In genomic region chr15:91021516-91022074, GRCh38 we compare ENCODE assay signal across 8 cellular contexts. TPM values are rescaled to one million over a fixed set of nuclear protein-coding genes. Genes with fewer than 3 reads are reported as not detected.
DNase-seq lines count a peak whose midpoint lies in the region; ATAC-seq and TF ChIP-seq lines count a peak whose summit lies in the region.

No MANE protein-coding gene starts in this region.

- H3K9me3 Mint-ChIP-seq in CD4-positive, alpha-beta memory T cell, result no peaks in the 10 kb centered on the region
- no peaks in the 10 kb centered on the region for H3K9me3 Mint-ChIP-seq in HFFc6
- H3K9me3 Mint-ChIP-seq in T-cell, result no peaks in the 10 kb centered on the region

- no peaks in the 10 kb centered on the region for H3K9me3 ChIP-seq in CD4-positive, alpha-beta memory T cell (ENCODE audit: control insufficient read depth in 1 of 2, low read length in 2 of 2)

- peak overlapping the region; percentile 96 to 99 (median 98) for H3K4me3 Mint-ChIP-seq in CD4-positive, alpha-beta memory T cell
- H3K4me3 Mint-ChIP-seq in HFFc6 (peak overlapping the region; percentile 92), T-cell (peak overlapping the region; percentile 93 to 97 (median 97))

- intact Hi-C loops in CD4-positive, alpha-beta memory T cell (cut with micrococcal nuclease), result loop anchor here (1.0 to 2.0 kb wide), 3 partner anchors 27 to 87 kb away; partner anchors contain the start of genes PRC1, RCCD1 and UNC45A

- peaks cover 34% of the 10 kb centered on the region for H3K4me1 ChIP-seq in CD4-positive, alpha-beta memory T cell (ENCODE audit: insufficient read depth, low read length)
- peaks cover 12% of the 10 kb centered on the region for H3K4me1 ChIP-seq in foreskin keratinocyte

- ATAC-seq in T-cell (replicated peaks in 1 of 4), result no peak
- peak; percentile 67 for ATAC-seq in foreskin keratinocyte

- CTCF ChIA-PET in CD4-positive, alpha-beta memory T cell (lab: Charles Lee; ENCODE audit: partially characterized antibody), result interaction anchor here (0.5 to 4.0 kb wide), 9 partner anchors 12 to 289 kb away, joined by 3 to 26 read pairs (median 4); partner anchors contain the start of genes HDDC3, RCCD1 and UNC45A
- CTCF ChIA-PET in T-cell (lab: Charles Lee), result interaction anchor here (1.0 to 1.2 kb wide), 2 partner anchors 11 to 67 kb away, joined by 3 read pairs; no protein-coding TSS in a partner anchor

- peaks cover 31 to 57% (median 42%) of the 10 kb centered on the region in 4 donors for H3K4me1 Mint-ChIP-seq in CD4-positive, alpha-beta memory T cell
- H3K4me1 Mint-ChIP-seq in HFFc6 (ENCODE audit: low read depth) (peaks cover 39% of the 10 kb centered on the region), T-cell (peaks cover 42 to 57% (median 45%) of the 10 kb centered on the region in 3 donors)

- peaks cover 9% of the 10 kb centered on the region for H3K36me3 ChIP-seq in CD4-positive, alpha-beta memory T cell (ENCODE audit: insufficient read depth, low read length)

- H3K27me3 ChIP-seq in CD4-positive, alpha-beta memory T cell (ENCODE audit: insufficient read depth, low read length), result no peaks in the 10 kb centered on the region
- no peaks in the 10 kb centered on the region for H3K27me3 ChIP-seq in foreskin keratinocyte

- peak overlapping the region; percentile 83 for H3K27ac ChIP-seq in CD4-positive, alpha-beta memory T cell (ENCODE audit: low read depth, low read length)
- peak overlapping the region; percentile 17 for H3K27ac ChIP-seq in foreskin keratinocyte

- H3K4me3 ChIP-seq in CD4-positive, alpha-beta memory T cell (ENCODE audit: low read length in 2 of 2), result peak overlapping the region; percentile 80 to 82

- peaks cover 9 to 22% of the 10 kb centered on the region in 2 donors for H3K36me3 Mint-ChIP-seq in CD4-positive, alpha-beta memory T cell
- H3K36me3 Mint-ChIP-seq in HFFc6 (ENCODE audit: low read depth), result peaks cover 4% of the 10 kb centered on the region; the same call in 1 of the 2 replicates
- peaks cover 7% of the 10 kb centered on the region for H3K36me3 Mint-ChIP-seq in T-cell

- peak overlapping the region; percentile 88 to 98 (median 97) for H3K27ac Mint-ChIP-seq in CD4-positive, alpha-beta memory T cell
- H3K27ac Mint-ChIP-seq in HFFc6 (peak overlapping the region; percentile 69), T-cell (peak overlapping the region; percentile 96 to 98)

- no peaks in the 10 kb centered on the region for H3K27me3 Mint-ChIP-seq in CD4-positive, alpha-beta memory T cell
- H3K27me3 Mint-ChIP-seq in HFFc6 (ENCODE audit: insufficient read depth) (no peaks in the 10 kb centered on the region), T-cell (no peaks in the 10 kb centered on the region)

- peak in 2 of 5 donors; percentile 3 to 6 for DNase-seq in CD4-positive, alpha-beta memory T cell
- DNase-seq in HFFc6, result peak; percentile 46
- DNase-seq in T-cell, result no peak
- DNase-seq in foreskin keratinocyte, result peak; percentile 48 to 69
- DNase-seq in renal cortical epithelial cell (ENCODE audit: low read depth), result peak; percentile 15
- no peak for DNase-seq in SKM-1 (lab: John Stamatoyannopoulos, UW; ENCODE audit: unreplicated experiment)
- no peak for DNase-seq in stimulated activated CD4-positive, alpha-beta T cell treated with anti-CD3 and anti-CD28 coated beads, Interleukin-2, amount 100 ng/mL, for 24 hours
- no peak for DNase-seq in DMS53 treated with DMSO at 0.1 percent for 48 hours (lab: John Stamatoyannopoulos, UW; ENCODE audit: unreplicated experiment)

- TF ChIP-seq CTCF in HFFc6 (IDR thresholded peaks at IDR 0.05), result no peak
- no peak for TF ChIP-seq CTCF in foreskin keratinocyte (conservative IDR thresholded peaks at IDR 0.05)

- POLR2A ChIA-PET in CD4-positive, alpha-beta memory T cell (lab: Charles Lee; ENCODE audit: partially characterized antibody), result interaction anchor here (0.7 to 1.7 kb wide), 9 partner anchors 9 to 304 kb away, joined by 3 to 6 read pairs (median 4); partner anchors contain the start of genes BLM, HDDC3, MAN2A2 and PRC1
- POLR2A ChIA-PET in T-cell (lab: Charles Lee), result interaction anchor here in 1 of 2 donors (0.5 kb wide), 1 partner anchor 1066 kb away, joined by 3 read pairs; no protein-coding TSS in a partner anchor

RNA-seq across cellular contexts. Expression of gene VPS33B, which starts 0.8 kb away (rescaled TPM):
- 10 to 100 TPM; 26.9 to 27.8 TPM for total RNA-seq in CD4-positive, alpha-beta memory T cell
- 10 to 100 TPM in 1 of 2 donors, 1 to 10 TPM in 1; 4.7 to 11.3 TPM for polyA plus RNA-seq in CD4-positive, alpha-beta memory T cell
- 10 to 100 TPM; 12.7 to 18.8 (median 16.2) TPM for total RNA-seq in HFFc6 (2021; fragmentation: NEBNext Ultra II Directional; extraction: Animal tissue kit (Norgen Biotek cat#: 25700))
- total RNA-seq in T-cell, result 10 to 100 TPM; 19.3 to 29.8 (median 26.0) TPM
- 15.3 and 15.8 TPM in 2 replicates for total RNA-seq in foreskin keratinocyte
- 14.8 and 19.0 TPM in 2 replicates for polyA plus RNA-seq in foreskin keratinocyte
- total RNA-seq in renal cortical epithelial cell, result 13.8 and 22.4 TPM in 2 replicates

RNA-seq across cellular contexts. Expression of gene PRC1, which starts 27.3 kb away (rescaled TPM):
- total RNA-seq in CD4-positive, alpha-beta memory T cell, result 1 to 10 TPM; 8.1 to 8.6 TPM
- polyA plus RNA-seq in CD4-positive, alpha-beta memory T cell, result 1 to 10 TPM; 2.3 TPM
- 100 to 1,000 TPM in 5 of 6 experiments, 10 to 100 TPM in 1; 85.5 to 210 (median 189) TPM for total RNA-seq in HFFc6 (2021; fragmentation: NEBNext Ultra II Directional; extraction: Animal tissue kit (Norgen Biotek cat#: 25700))
- total RNA-seq in T-cell (10 to 100 TPM in 2 of 5 donors, 1 to 10 TPM in 3; 4.7 to 25.9 (median 6.8) TPM), foreskin keratinocyte (136 and 183 TPM in 2 replicates), renal cortical epithelial cell (18.4 and 93.3 TPM in 2 replicates)
- polyA plus RNA-seq in foreskin keratinocyte, result 112 and 147 TPM in 2 replicates

Comparison
In these comparisons a context has a peak if more than half of its experiments do, and no peak if none do; other contexts are left out.
1. DNase-seq: peak in HFFc6 (single experiment), foreskin keratinocyte (2 of 2) and renal cortical epithelial cell (single experiment); none in T-cell (0 of 34), SKM-1 (single experiment), stimulated activated CD4-positive, alpha-beta T cell treated with anti-CD3 and anti-CD28 coated beads, Interleukin-2, amount 100 ng/mL, for 24 hours (0 of 2) and DMS53 treated with DMSO at 0.1 percent for 48 hours (single experiment).
2. Peak in every context shown above with its lines, with median percentiles within 50 percentile points of each other: H3K27ac Mint-ChIP-seq and H3K4me3 Mint-ChIP-seq.